In the genomic region with DNA sequence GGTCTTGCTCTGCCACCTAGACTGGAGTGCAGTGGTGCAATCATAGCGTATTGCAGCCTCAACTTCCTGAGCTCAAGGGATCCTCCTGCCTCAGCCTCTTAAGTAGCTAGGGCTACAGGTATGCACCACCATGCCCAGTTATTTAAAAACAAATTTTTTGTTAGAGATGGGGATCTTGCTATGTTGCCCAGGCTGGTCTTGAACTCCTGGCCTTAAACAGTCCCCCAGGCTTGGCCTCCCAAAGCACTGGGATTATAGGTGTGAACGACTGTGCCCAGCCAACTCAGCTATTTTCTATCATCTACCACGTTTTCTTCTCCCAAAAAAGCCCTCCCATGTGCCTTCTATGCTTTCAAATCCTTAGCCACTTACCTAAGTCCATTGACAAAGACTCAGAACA, we compare ENCODE assay signal across 8 cellular contexts.
"Had no signal": no experiment of that assay in that cellular context is flagged by ENCODE, and none has a peak within 500 bp of the region (broad histone marks: within the 10 kb centered on the region; RNA-seq: fewer than 3 reads in every experiment).

No MANE protein-coding gene starts in this region.

- DNase-seq: GDM1, GF-D8 had no signal

- FAIRE-seq: G401.6, GM12878, GM12891, GM12892, GM18507, GM19239 had no signal

- ATAC-seq: GM12878 had no signal

- H3K4me3 ChIP-seq: GM12878 had no signal
